Comparison of ENCODE assay signal across 2 cellular contexts in genomic region chr4:143270266-143270838, GRCh38.
TF ChIP-seq lines count a peak whose summit lies in the region.

No MANE protein-coding gene starts in this region.

TF ChIP-seq in SK-N-SH treated with all-trans-retinoic acid at 6 μM for 48 hours, 23 proteins besides CTCF, POLR2A, EP300 and RAD21:
- TF ChIP-seq, protein P1, sequence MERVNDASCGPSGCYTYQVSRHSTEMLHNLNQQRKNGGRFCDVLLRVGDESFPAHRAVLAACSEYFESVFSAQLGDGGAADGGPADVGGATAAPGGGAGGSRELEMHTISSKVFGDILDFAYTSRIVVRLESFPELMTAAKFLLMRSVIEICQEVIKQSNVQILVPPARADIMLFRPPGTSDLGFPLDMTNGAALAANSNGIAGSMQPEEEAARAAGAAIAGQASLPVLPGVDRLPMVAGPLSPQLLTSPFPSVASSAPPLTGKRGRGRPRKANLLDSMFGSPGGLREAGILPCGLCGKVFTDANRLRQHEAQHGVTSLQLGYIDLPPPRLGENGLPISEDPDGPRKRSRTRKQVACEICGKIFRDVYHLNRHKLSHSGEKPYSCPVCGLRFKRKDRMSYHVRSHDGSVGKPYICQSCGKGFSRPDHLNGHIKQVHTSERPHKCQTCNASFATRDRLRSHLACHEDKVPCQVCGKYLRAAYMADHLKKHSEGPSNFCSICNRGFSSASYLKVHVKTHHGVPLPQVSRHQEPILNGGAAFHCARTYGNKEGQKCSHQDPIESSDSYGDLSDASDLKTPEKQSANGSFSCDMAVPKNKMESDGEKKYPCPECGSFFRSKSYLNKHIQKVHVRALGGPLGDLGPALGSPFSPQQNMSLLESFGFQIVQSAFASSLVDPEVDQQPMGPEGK (CRISPR knock-in tag; IDR thresholded peaks at IDR 0.05; ENCODE audit: borderline replicate concordance): no peak
- TF ChIP-seq ZNF8 (CRISPR knock-in tag; IDR thresholded peaks at IDR 0.05) (no peak), CREB5 (CRISPR knock-in tag; IDR thresholded peaks at IDR 0.05; ENCODE audit: low read depth) (no peak), ARNTL (CRISPR knock-in tag; IDR thresholded peaks at IDR 0.05; ENCODE audit: borderline replicate concordance, low read depth) (no peak), POU6F1 (CRISPR knock-in tag; IDR thresholded peaks at IDR 0.05; ENCODE audit: borderline replicate concordance, low read depth) (no peak), CSDC2 (CRISPR knock-in tag; IDR thresholded peaks at IDR 0.05) (no peak), ZC3H10 (CRISPR knock-in tag; IDR thresholded peaks at IDR 0.05) (no peak), ISL1 (CRISPR knock-in tag; IDR thresholded peaks at IDR 0.05) (no peak), TCF4 (CRISPR knock-in tag; IDR thresholded peaks at IDR 0.05; ENCODE audit: borderline replicate concordance) (no peak), ZNF565 (CRISPR knock-in tag; conservative IDR thresholded peaks at IDR 0.05; ENCODE audit: low read depth) (no peak), ZFP30 (CRISPR knock-in tag; IDR thresholded peaks at IDR 0.05) (no peak), CSRNP3 (CRISPR knock-in tag; IDR thresholded peaks at IDR 0.05) (no peak)
- TF ChIP-seq, protein P2, sequence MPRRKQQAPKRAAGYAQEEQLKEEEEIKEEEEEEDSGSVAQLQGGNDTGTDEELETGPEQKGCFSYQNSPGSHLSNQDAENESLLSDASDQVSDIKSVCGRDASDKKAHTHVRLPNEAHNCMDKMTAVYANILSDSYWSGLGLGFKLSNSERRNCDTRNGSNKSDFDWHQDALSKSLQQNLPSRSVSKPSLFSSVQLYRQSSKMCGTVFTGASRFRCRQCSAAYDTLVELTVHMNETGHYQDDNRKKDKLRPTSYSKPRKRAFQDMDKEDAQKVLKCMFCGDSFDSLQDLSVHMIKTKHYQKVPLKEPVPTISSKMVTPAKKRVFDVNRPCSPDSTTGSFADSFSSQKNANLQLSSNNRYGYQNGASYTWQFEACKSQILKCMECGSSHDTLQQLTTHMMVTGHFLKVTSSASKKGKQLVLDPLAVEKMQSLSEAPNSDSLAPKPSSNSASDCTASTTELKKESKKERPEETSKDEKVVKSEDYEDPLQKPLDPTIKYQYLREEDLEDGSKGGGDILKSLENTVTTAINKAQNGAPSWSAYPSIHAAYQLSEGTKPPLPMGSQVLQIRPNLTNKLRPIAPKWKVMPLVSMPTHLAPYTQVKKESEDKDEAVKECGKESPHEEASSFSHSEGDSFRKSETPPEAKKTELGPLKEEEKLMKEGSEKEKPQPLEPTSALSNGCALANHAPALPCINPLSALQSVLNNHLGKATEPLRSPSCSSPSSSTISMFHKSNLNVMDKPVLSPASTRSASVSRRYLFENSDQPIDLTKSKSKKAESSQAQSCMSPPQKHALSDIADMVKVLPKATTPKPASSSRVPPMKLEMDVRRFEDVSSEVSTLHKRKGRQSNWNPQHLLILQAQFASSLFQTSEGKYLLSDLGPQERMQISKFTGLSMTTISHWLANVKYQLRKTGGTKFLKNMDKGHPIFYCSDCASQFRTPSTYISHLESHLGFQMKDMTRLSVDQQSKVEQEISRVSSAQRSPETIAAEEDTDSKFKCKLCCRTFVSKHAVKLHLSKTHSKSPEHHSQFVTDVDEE (CRISPR knock-in tag; IDR thresholded peaks at IDR 0.05): no peak

TF ChIP-seq in SK-N-SH, 30 proteins besides CTCF, POLR2A, EP300 and RAD21:
- TF ChIP-seq POLR2AphosphoS5 (IDR thresholded peaks at IDR 0.05; ENCODE audit: low read depth, low read length): no peak
- no peak for TF ChIP-seq SIN3A (IDR thresholded peaks at IDR 0.05; ENCODE audit: borderline replicate concordance, low read depth, low read length)
- TF ChIP-seq GATA2 (CRISPR knock-in tag; IDR thresholded peaks at IDR 0.05): no peak
- TF ChIP-seq MXI1 (IDR thresholded peaks at IDR 0.05; ENCODE audit: low read depth, low read length): no peak
- TF ChIP-seq, protein P3, sequence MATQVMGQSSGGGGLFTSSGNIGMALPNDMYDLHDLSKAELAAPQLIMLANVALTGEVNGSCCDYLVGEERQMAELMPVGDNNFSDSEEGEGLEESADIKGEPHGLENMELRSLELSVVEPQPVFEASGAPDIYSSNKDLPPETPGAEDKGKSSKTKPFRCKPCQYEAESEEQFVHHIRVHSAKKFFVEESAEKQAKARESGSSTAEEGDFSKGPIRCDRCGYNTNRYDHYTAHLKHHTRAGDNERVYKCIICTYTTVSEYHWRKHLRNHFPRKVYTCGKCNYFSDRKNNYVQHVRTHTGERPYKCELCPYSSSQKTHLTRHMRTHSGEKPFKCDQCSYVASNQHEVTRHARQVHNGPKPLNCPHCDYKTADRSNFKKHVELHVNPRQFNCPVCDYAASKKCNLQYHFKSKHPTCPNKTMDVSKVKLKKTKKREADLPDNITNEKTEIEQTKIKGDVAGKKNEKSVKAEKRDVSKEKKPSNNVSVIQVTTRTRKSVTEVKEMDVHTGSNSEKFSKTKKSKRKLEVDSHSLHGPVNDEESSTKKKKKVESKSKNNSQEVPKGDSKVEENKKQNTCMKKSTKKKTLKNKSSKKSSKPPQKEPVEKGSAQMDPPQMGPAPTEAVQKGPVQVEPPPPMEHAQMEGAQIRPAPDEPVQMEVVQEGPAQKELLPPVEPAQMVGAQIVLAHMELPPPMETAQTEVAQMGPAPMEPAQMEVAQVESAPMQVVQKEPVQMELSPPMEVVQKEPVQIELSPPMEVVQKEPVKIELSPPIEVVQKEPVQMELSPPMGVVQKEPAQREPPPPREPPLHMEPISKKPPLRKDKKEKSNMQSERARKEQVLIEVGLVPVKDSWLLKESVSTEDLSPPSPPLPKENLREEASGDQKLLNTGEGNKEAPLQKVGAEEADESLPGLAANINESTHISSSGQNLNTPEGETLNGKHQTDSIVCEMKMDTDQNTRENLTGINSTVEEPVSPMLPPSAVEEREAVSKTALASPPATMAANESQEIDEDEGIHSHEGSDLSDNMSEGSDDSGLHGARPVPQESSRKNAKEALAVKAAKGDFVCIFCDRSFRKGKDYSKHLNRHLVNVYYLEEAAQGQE (IDR thresholded peaks at IDR 0.05; ENCODE audit: low read depth, low read length): no peak
- TF ChIP-seq TAF1 (IDR thresholded peaks at IDR 0.05; ENCODE audit: borderline replicate concordance, low read depth, low read length): no peak
- no peak for TF ChIP-seq MEF2A (IDR thresholded peaks at IDR 0.05; ENCODE audit: borderline replicate concordance, low read depth)
